19 cellular contexts compared by ENCODE assay signal in the genomic region with DNA sequence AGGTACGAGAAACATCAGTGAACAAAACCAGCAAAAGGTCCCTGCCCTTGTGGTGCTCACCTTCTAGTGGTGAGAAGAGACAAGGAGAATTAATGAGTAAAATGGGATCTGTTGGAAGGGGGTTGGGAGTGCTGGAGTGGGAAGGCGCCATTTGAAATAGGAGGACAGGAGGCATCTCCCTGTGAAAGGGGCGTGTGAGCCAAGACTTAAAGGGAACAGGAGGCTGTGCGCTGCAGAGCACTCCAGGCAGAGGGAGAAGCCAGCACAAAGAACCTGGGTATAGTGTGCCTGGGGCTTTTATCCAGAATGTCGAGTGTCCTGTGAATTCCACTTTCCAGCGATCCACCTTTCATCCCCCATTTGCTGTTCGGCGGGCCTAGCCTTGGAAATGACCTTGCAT.
DNase-seq lines count a peak whose midpoint lies in the region; ATAC-seq and TF ChIP-seq lines count a peak whose summit lies in the region.
"Had no signal": no experiment of that assay in that cellular context is flagged by ENCODE, and none has a peak within 500 bp of the region (broad histone marks: within the 10 kb centered on the region; RNA-seq: fewer than 3 reads in every experiment).

No MANE protein-coding gene starts in this region.

- no peaks in the 10 kb centered on the region for H3K79me2 ChIP-seq in SK-N-SH (ENCODE audit: insufficient read depth)

- CTCF ChIA-PET in SK-N-SH (lab: Yijun Ruan, JAX): no interaction called here

- H3K4me1 ChIP-seq in SK-N-SH (ENCODE audit: control insufficient read depth in 1 of 2, insufficient read depth in 2 of 2, low read depth in 1 of 2, low read length in 1 of 2) (peaks cover 7 to 9% of the 10 kb centered on the region in 2 experiments; a peak in 2 of 4 replicates), endodermal cell (ENCODE audit: control insufficient read depth, insufficient read depth, low read length) (peaks cover 24% of the 10 kb centered on the region)

- no peak overlapping the region for H3K4me3 ChIP-seq in SK-N-SH (ENCODE audit: low read depth in 2 of 2, low read length in 1 of 2)
- no peak overlapping the region for H3K4me3 ChIP-seq in endodermal cell (ENCODE audit: low read length)
- H3K4me3 ChIP-seq: GM12878, GM23248, K562 had no signal

- no peaks in the 10 kb centered on the region for H3K9me2 ChIP-seq in SK-N-SH

- no peaks in the 10 kb centered on the region for H3K36me3 ChIP-seq in SK-N-SH (replicated peaks in 1 of 2; ENCODE audit: control insufficient read depth in 1 of 2, insufficient read depth in 2 of 2, low read length in 1 of 2)
- H3K36me3 ChIP-seq in endodermal cell (ENCODE audit: control insufficient read depth, insufficient read depth, low read length): no peaks in the 10 kb centered on the region

- no peaks in the 10 kb centered on the region for H3F3A ChIP-seq in SK-N-SH (replicated peaks; ENCODE audit: insufficient read depth)

- H3K9ac ChIP-seq in SK-N-SH: no peak overlapping the region
- H3K9ac ChIP-seq in endodermal cell (ENCODE audit: extremely low read depth, low read length, poor library complexity, severe bottlenecking): no peak overlapping the region
- H3K9ac ChIP-seq: GM23248 had no signal

- H3K27me3 Mint-ChIP-seq in endodermal cell (ENCODE audit: insufficient read depth): peaks cover 35% of the 10 kb centered on the region

- no peaks in the 10 kb centered on the region for H4K20me1 ChIP-seq in SK-N-SH (ENCODE audit: insufficient read depth)

- no peak overlapping the region for H3K27ac Mint-ChIP-seq in endodermal cell

- no peak overlapping the region for H2AFZ ChIP-seq in SK-N-SH (ENCODE audit: low read depth)
- H2AFZ ChIP-seq: GM23248 had no signal

- TF ChIP-seq EP300 in SK-N-SH (IDR thresholded peaks at IDR 0.05; ENCODE audit: borderline replicate concordance in 1 of 2, low read depth in 1 of 2, low read length in 1 of 2): no peak

- no peak for TF ChIP-seq CTCF in SK-N-SH (IDR thresholded peaks at IDR 0.05)
- no peak for TF ChIP-seq CTCF in endodermal cell (conservative IDR thresholded peaks at IDR 0.05)

- no peak overlapping the region for H3K4me3 Mint-ChIP-seq in endodermal cell

- 92% methylated on average over 8 of the region's 8 CpGs for WGBS in SK-N-SH (ENCODE audit: low lambda C conversion rate)
- WGBS in endodermal cell (ENCODE audit: insufficient coverage in 1 of 2, insufficient read length in 1 of 2), 2 experiments: 90 to 92% methylated on average over 6 to 8 of the region's 8 CpGs

- H3K9me3 Mint-ChIP-seq in endodermal cell: no peaks in the 10 kb centered on the region

- H3K27ac ChIP-seq in SK-N-SH (ENCODE audit: low read depth in 2 of 2, low read length in 1 of 2): peak overlapping the region in 1 of 2 experiments; percentile 64; a peak in 2 of 4 replicates
- H3K27ac ChIP-seq in endodermal cell (ENCODE audit: low read depth, low read length): no peak overlapping the region

- TF ChIP-seq RAD21 in SK-N-SH (IDR thresholded peaks at IDR 0.05; ENCODE audit: low read length): no peak

- POLR2A ChIA-PET in SK-N-SH (lab: Yijun Ruan, JAX): no interaction called here

- peaks cover 5% of the 10 kb centered on the region for H3K36me3 Mint-ChIP-seq in endodermal cell (ENCODE audit: low read depth)

- H3K4me1 Mint-ChIP-seq in endodermal cell: peaks cover 69% of the 10 kb centered on the region

- DNase-seq in SK-N-SH (no peak), NCI-H69 (lab: John Stamatoyannopoulos, UW) (peak; percentile 48), endodermal cell (peak; percentile 42)
- DNase-seq in activated CD4-positive, CD25-positive, alpha-beta regulatory T cell treated with anti-CD3 and anti-CD28 coated beads, Interleukin-2, amount 50 U/mL, for 72 hours: no peak
- no peak for DNase-seq in activated CD4-positive, alpha-beta T cell treated with anti-CD3 and anti-CD28 coated beads for 1 hour
- no peak for DNase-seq in activated naive CD4-positive, alpha-beta T cell treated with anti-CD3 and anti-CD28 coated beads, Interleukin-2, amount 50 U/mL, for 16 hours
- DNase-seq: Calu3, H7, Kasumi-1, NCI-H1092 treated with DMSO at 0.1 percent for 48 hours, NCI-H1436 treated with DMSO at 0.1 percent for 48 hours, NCI-H187 treated with DMSO at 0.1 percent for 48 hours, NCI-H774, PC-3 had no signal

- no peak for ATAC-seq in SK-N-SH treated with all-trans-retinoic acid at 6 μM for 48 hours
- ATAC-seq: GM12878, HepG2, K562, PC-3 had no signal

- H3K9me3 ChIP-seq in SK-N-SH: no peaks in the 10 kb centered on the region
- no peaks in the 10 kb centered on the region for H3K9me3 ChIP-seq in endodermal cell (ENCODE audit: control insufficient read depth, low read length)

- peak overlapping the region; percentile 30; the same call in 1 of the 2 replicates for H3K4me2 ChIP-seq in SK-N-SH

- H3K27me3 ChIP-seq in SK-N-SH (ENCODE audit: insufficient read depth) (no peaks in the 10 kb centered on the region), endodermal cell (ENCODE audit: control insufficient read depth, insufficient read depth, low read length, poor library complexity, severe bottlenecking) (no peaks in the 10 kb centered on the region)

TF ChIP-seq in SK-N-SH, 30 proteins besides CTCF, POLR2A, EP300 and RAD21 (continues in another document):
- TF ChIP-seq, protein P1, sequence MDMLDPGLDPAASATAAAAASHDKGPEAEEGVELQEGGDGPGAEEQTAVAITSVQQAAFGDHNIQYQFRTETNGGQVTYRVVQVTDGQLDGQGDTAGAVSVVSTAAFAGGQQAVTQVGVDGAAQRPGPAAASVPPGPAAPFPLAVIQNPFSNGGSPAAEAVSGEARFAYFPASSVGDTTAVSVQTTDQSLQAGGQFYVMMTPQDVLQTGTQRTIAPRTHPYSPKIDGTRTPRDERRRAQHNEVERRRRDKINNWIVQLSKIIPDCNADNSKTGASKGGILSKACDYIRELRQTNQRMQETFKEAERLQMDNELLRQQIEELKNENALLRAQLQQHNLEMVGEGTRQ (IDR thresholded peaks at IDR 0.05; ENCODE audit: borderline replicate concordance, low read depth, low read length): no peak
- TF ChIP-seq RFX5 (IDR thresholded peaks at IDR 0.05; ENCODE audit: low read length) (no peak), ELF1 (IDR thresholded peaks at IDR 0.05) (no peak), FOXJ3 (CRISPR knock-in tag; IDR thresholded peaks at IDR 0.05) (no peak), FOXM1 (IDR thresholded peaks at IDR 0.05; ENCODE audit: low read depth) (no peak), NRF1 (IDR thresholded peaks at IDR 0.05; ENCODE audit: low read depth, low read length) (no peak), YY1 (IDR thresholded peaks at IDR 0.05; ENCODE audit: low read depth) (no peak), EZH2phosphoT487 (IDR thresholded peaks at IDR 0.05; ENCODE audit: borderline replicate concordance, low read depth) (no peak)
- TF ChIP-seq, protein P2, sequence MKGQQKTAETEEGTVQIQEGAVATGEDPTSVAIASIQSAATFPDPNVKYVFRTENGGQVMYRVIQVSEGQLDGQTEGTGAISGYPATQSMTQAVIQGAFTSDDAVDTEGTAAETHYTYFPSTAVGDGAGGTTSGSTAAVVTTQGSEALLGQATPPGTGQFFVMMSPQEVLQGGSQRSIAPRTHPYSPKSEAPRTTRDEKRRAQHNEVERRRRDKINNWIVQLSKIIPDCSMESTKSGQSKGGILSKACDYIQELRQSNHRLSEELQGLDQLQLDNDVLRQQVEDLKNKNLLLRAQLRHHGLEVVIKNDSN (IDR thresholded peaks at IDR 0.05; ENCODE audit: borderline replicate concordance, low read depth): no peak

TF ChIP-seq in SK-N-SH treated with all-trans-retinoic acid at 6 μM for 48 hours, 23 proteins besides CTCF, POLR2A, EP300 and RAD21:
- TF ChIP-seq TCF4 (CRISPR knock-in tag; IDR thresholded peaks at IDR 0.05; ENCODE audit: borderline replicate concordance) (no peak), ISL1 (CRISPR knock-in tag; IDR thresholded peaks at IDR 0.05) (no peak), ZNF8 (CRISPR knock-in tag; IDR thresholded peaks at IDR 0.05) (no peak), ESRRG (CRISPR knock-in tag; IDR thresholded peaks at IDR 0.05) (no peak), GLIS3 (CRISPR knock-in tag; IDR thresholded peaks at IDR 0.05) (no peak), RARB (CRISPR knock-in tag; IDR thresholded peaks at IDR 0.05) (no peak), CSDC2 (CRISPR knock-in tag; IDR thresholded peaks at IDR 0.05) (no peak), TOX (CRISPR knock-in tag; IDR thresholded peaks at IDR 0.05; ENCODE audit: borderline replicate concordance) (no peak)

Comparison
In these comparisons a context has a peak if more than half of its experiments do, and no peak if none do; other contexts are left out.
1. DNase-seq: peak in NCI-H69 (single experiment) and endodermal cell (single experiment); none in SK-N-SH (single experiment), activated CD4-positive, CD25-positive, alpha-beta regulatory T cell treated with anti-CD3 and anti-CD28 coated beads, Interleukin-2, amount 50 U/mL, for 72 hours (single experiment), activated CD4-positive, alpha-beta T cell treated with anti-CD3 and anti-CD28 coated beads for 1 hour (single experiment) and activated naive CD4-positive, alpha-beta T cell treated with anti-CD3 and anti-CD28 coated beads, Interleukin-2, amount 50 U/mL, for 16 hours (single experiment).